ENCODE assay signal across 25 cellular contexts in the genomic region with DNA sequence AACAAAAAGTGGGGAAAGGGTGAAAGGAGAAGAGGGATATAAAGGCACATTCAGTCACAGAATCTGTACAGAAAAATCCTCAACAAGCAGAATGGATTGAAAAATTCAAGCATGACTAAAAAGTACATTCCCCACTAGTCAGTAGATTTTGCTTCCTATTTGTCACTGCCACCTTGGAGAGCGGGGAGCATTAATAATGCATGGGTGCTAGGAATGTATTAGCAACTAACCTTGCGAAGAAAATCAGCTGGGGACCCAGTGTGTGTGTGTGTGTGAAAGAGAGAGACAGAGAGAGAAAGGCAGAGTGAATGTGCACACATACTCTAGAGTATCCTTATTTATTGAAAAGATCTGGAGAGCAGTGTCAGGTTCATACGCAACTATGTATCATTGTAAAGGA.
"Had no signal": no experiment of that assay in that cellular context is flagged by ENCODE, and none has a peak within 500 bp of the region (broad histone marks: within the 10 kb centered on the region; RNA-seq: fewer than 3 reads in every experiment).

No MANE protein-coding gene starts in this region.

- H3K27ac ChIP-seq: colonic mucosa, epithelial cell of prostate, gastrocnemius medialis, heart left ventricle, hepatocyte, neutrophil, pancreas, sigmoid colon, testis, tibial artery had no signal

- FAIRE-seq: pancreas, urothelium cell line had no signal

- ATAC-seq: esophagus mucosa; gastrocnemius medialis; heart left ventricle; left lobe of liver; natural killer cell; pancreas; right cardiac atrium; stimulated activated memory B cell treated with anti-CD40 and anti-IgM and Interleukin-4, amounts not matched to agents 10 μg/mL and 1 μg/mL and 100 μg/mL, for 72 hours; stimulated activated naive CD8-positive, alpha-beta T cell treated with anti-CD3 and anti-CD28 coated beads, Interleukin-15, Interleukin-2, amounts not matched to agents 100 U/mL and 50 U/mL, for 24 hours had no signal

- H3K9me3 ChIP-seq: colonic mucosa, gastrocnemius medialis, neutrophil, pancreas, sigmoid colon, testis had no signal

- H3K36me3 ChIP-seq: colonic mucosa, gastrocnemius medialis, heart left ventricle, neutrophil, pancreas, sigmoid colon, tibial artery had no signal

- H3K4me1 ChIP-seq: colonic mucosa, gastrocnemius medialis, heart left ventricle, pancreas, sigmoid colon, testis had no signal

- H3K27me3 ChIP-seq: colonic mucosa, gastrocnemius medialis, heart left ventricle, hepatocyte, neutrophil, pancreas, sigmoid colon, testis, tibial artery had no signal

- H3K4me3 ChIP-seq: colonic mucosa, gastrocnemius medialis, heart left ventricle, hepatocyte, lung, pancreas, sigmoid colon, testis, tibial artery had no signal

- DNase-seq: colonic mucosa; effector CD8-positive, alpha-beta T cell; endodermal cell; foreskin fibroblast; gastrocnemius medialis; heart left ventricle; islet precursor cell; kidney glomerular epithelial cell; natural killer cell; pancreas; right cardiac atrium; sigmoid colon; stimulated activated CD4-positive, alpha-beta T cell treated with anti-CD3 and anti-CD28 coated beads, Interleukin-4, amount 100 ng/mL, for 4 hours; stimulated activated naive CD8-positive, alpha-beta T cell treated with anti-CD3 and anti-CD28 coated beads, Interleukin-15, Interleukin-2, amounts not matched to agents 100 U/mL and 50 U/mL, for 24 hours; substantia nigra; testis; tibial artery had no signal
